21 cellular contexts compared by ENCODE assay signal in the genomic region with DNA sequence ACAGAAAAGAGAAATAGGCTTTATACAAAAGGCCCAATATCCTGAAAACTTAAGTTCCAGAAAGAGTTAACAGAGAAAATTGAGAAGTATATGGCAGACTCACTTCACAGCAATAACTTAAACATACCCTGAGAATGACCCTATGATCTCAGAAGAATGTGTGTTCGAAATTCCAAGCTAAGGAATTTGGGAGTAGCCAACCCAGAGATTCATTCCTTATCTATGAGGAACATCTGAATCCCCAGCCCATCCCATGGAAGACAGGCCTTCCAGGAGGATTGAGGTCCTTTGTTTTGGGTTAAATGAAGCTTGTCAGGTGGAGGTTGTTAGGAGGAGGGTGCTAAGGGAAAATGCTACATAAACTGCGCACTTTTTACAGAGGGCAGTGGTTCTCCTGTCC. TPM values are rescaled to one million over a fixed set of nuclear protein-coding genes. Genes with fewer than 3 reads are reported as not detected.
DNase-seq lines count a peak whose midpoint lies in the region; FAIRE-seq and TF ChIP-seq lines count a peak whose summit lies in the region.
"Had no signal": no experiment of that assay in that cellular context is flagged by ENCODE, and none has a peak within 500 bp of the region (broad histone marks: within the 10 kb centered on the region; RNA-seq: fewer than 3 reads in every experiment).

No MANE protein-coding gene starts in this region.

- H2AK5ac ChIP-seq in mesenchymal stem cell (ENCODE audit: low read length, severe bottlenecking): peak overlapping the region; percentile 64

- no peak overlapping the region for H3K18ac ChIP-seq in mesenchymal stem cell (ENCODE audit: low read depth in 1 of 2, low read length in 2 of 2)

- no peak overlapping the region for H3K4ac ChIP-seq in mesenchymal stem cell (ENCODE audit: low read depth in 1 of 2, low read length in 2 of 2)

- H2AFZ ChIP-seq in mesenchymal stem cell (ENCODE audit: low read depth, low read length): no peak overlapping the region

- H3K23ac ChIP-seq in mesenchymal stem cell (ENCODE audit: low read length in 2 of 2): no peak overlapping the region

- no peaks in the 10 kb centered on the region for H3K79me1 ChIP-seq in mesenchymal stem cell (replicated peaks; ENCODE audit: low read length, poor library complexity, severe bottlenecking)

- H4K8ac ChIP-seq in mesenchymal stem cell (ENCODE audit: low read length): no peak overlapping the region

- H3K27ac ChIP-seq in mesenchymal stem cell (ENCODE audit: low read length, poor library complexity, severe bottlenecking): no peak overlapping the region
- H3K27ac ChIP-seq: psoas muscle, suprapubic skin had no signal

- no peak overlapping the region for H2BK15ac ChIP-seq in mesenchymal stem cell (ENCODE audit: low read depth, poor library complexity, severe bottlenecking)

- no peaks in the 10 kb centered on the region for H3K9me3 Mint-ChIP-seq in HFFc6
- H3K9me3 Mint-ChIP-seq: activated naive CD4-positive, alpha-beta T cell treated with anti-CD3 and anti-CD28 coated beads for 36 hours; natural killer cell; WTC11 had no signal

- H3K4me2 ChIP-seq in mesenchymal stem cell (ENCODE audit: low read length, poor library complexity, severe bottlenecking): no peak overlapping the region

- no peaks in the 10 kb centered on the region for H3K36me3 ChIP-seq in mesenchymal stem cell (ENCODE audit: control insufficient read depth in 1 of 2, insufficient read depth in 2 of 2, low read depth in 1 of 2, low read length in 2 of 2)
- H3K36me3 ChIP-seq: suprapubic skin had no signal

- FAIRE-seq in GM12891 (lab: Jason Lieb, UNC): no peak
- FAIRE-seq: D721Med, H1, K562 had no signal

- no peak for TF ChIP-seq POLR2A in GM12891 (IDR thresholded peaks at IDR 0.05; ENCODE audit: low read depth, low read length)

- peak overlapping the region; percentile 71 for H3K27ac Mint-ChIP-seq in HFFc6
- H3K27ac Mint-ChIP-seq: activated naive CD4-positive, alpha-beta T cell treated with anti-CD3 and anti-CD28 coated beads for 36 hours; brain; natural killer cell; WTC11 had no signal

- no peak overlapping the region for H3K14ac ChIP-seq in mesenchymal stem cell (ENCODE audit: low read length in 2 of 2)

- DNase-seq in AG20443 (ENCODE audit: low spot score) (peak; percentile 33), HFFc6 (no peak), SW 1271 (lab: John Stamatoyannopoulos, UW) (peak; percentile 10 to 64), mesenchymal stem cell (no peak), NCI-H128 (lab: John Stamatoyannopoulos, UW; ENCODE audit: unreplicated experiment) (no peak), NCI-H82 treated with DMSO at 0.1 percent for 48 hours (lab: John Stamatoyannopoulos, UW; ENCODE audit: unreplicated experiment) (no peak), NCI-H1694 treated with DMSO at 0.1 percent for 48 hours (lab: John Stamatoyannopoulos, UW) (no peak), GM12891 (ENCODE audit: insufficient read length, low spot score) (no peak)
- DNase-seq: activated naive CD4-positive, alpha-beta T cell treated with anti-CD3 and anti-CD28 coated beads for 36 hours; left ventricle myocardium superior; natural killer cell; NCI-H1417 treated with DMSO at 0.1 percent for 48 hours; NCI-H446 treated with DMSO at 0.1 percent for 48 hours; OCI-M1; psoas muscle had no signal

- H2BK12ac ChIP-seq in mesenchymal stem cell (ENCODE audit: low read length in 2 of 2): peak overlapping the region in 1 of 2 experiments; percentile 42

- H3K36me3 Mint-ChIP-seq in HFFc6 (ENCODE audit: low read depth): peaks cover under 1% of the 10 kb centered on the region; the same call in 1 of the 2 replicates
- H3K36me3 Mint-ChIP-seq: brain, natural killer cell, WTC11 had no signal

- H3K4me3 ChIP-seq in mesenchymal stem cell (ENCODE audit: insufficient read depth in 1 of 2, low read depth in 1 of 2, low read length in 2 of 2): no peak overlapping the region
- H3K4me3 ChIP-seq: K562, psoas muscle, suprapubic skin had no signal

- H3K27me3 Mint-ChIP-seq in HFFc6 (ENCODE audit: insufficient read depth): no peaks in the 10 kb centered on the region

- H2BK120ac ChIP-seq in mesenchymal stem cell (ENCODE audit: low read depth, low read length): no peak overlapping the region

- H3K4me1 Mint-ChIP-seq in HFFc6 (ENCODE audit: low read depth): peaks cover 52% of the 10 kb centered on the region
- H3K4me1 Mint-ChIP-seq: brain, natural killer cell had no signal

- no peak overlapping the region for H3K9ac ChIP-seq in mesenchymal stem cell (ENCODE audit: low read length)

- 50% methylated on average over 2 of the region's 2 CpGs for WGBS in mesenchymal stem cell

- H2BK5ac ChIP-seq in mesenchymal stem cell (ENCODE audit: low read depth, low read length, poor library complexity, severe bottlenecking): no peak overlapping the region

- H3K27me3 ChIP-seq in mesenchymal stem cell (ENCODE audit: control insufficient read depth in 1 of 2, insufficient read depth in 1 of 2, low read length in 2 of 2): no peaks in the 10 kb centered on the region
- H3K27me3 ChIP-seq: suprapubic skin had no signal

- peaks cover 8% of the 10 kb centered on the region for H3K4me1 ChIP-seq in mesenchymal stem cell (ENCODE audit: control insufficient read depth, insufficient read depth, low read depth, low read length)
- H3K4me1 ChIP-seq: psoas muscle had no signal

- H4K91ac ChIP-seq in mesenchymal stem cell (ENCODE audit: low read length): peak overlapping the region; percentile 3

- H3K9me3 ChIP-seq in mesenchymal stem cell (ENCODE audit: control insufficient read depth, low read length): no peaks in the 10 kb centered on the region
- H3K9me3 ChIP-seq: psoas muscle, suprapubic skin had no signal

- TF ChIP-seq CTCF in HFFc6 (IDR thresholded peaks at IDR 0.05): no peak

- peak overlapping the region; percentile 31 for H3K4me3 Mint-ChIP-seq in HFFc6
- H3K4me3 Mint-ChIP-seq: activated naive CD4-positive, alpha-beta T cell treated with anti-CD3 and anti-CD28 coated beads for 36 hours; brain; natural killer cell; WTC11 had no signal

TF ChIP-seq in GM12891, 5 proteins besides CTCF, POLR2A, EP300 and RAD21:
- TF ChIP-seq SPI1 (IDR thresholded peaks at IDR 0.05; ENCODE audit: low read depth, low read length): no peak
- TF ChIP-seq TAF1 (IDR thresholded peaks at IDR 0.05; ENCODE audit: low read depth, low read length): no peak
- TF ChIP-seq PAX5 (IDR thresholded peaks at IDR 0.05; ENCODE audit: insufficient read depth, low read length, severe bottlenecking): no peak
- no peak for TF ChIP-seq POLR2AphosphoS5 (IDR thresholded peaks at IDR 0.05; ENCODE audit: low read depth, low read length)
- no peak for TF ChIP-seq POU2F2 (IDR thresholded peaks at IDR 0.05; ENCODE audit: low read depth, low read length)

RNA-seq across cellular contexts. Expression of a gene that starts 7.5 kb away (rescaled TPM):
- 10 to 100 TPM; 23.3 to 32.6 (median 30.5) TPM for total RNA-seq in HFFc6 (2021; fragmentation: NEBNext Ultra II Directional; extraction: Animal tissue kit (Norgen Biotek cat#: 25700))
- 22.8 TPM for polyA plus RNA-seq in mesenchymal stem cell (2013, experiment 1 of 2)
- 23.0 TPM for polyA plus RNA-seq in mesenchymal stem cell (2013, experiment 2 of 2)
- 13.0 TPM for polyA plus RNA-seq in GM12891 (2012; ENCODE audit: low read depth, missing spikeins)

Comparison
In these comparisons a context has a peak if more than half of its experiments do, and no peak if none do; other contexts are left out.
1. DNase-seq: peak in AG20443 (single experiment) and SW 1271 (2 of 2); none in HFFc6 (single experiment), mesenchymal stem cell (single experiment), NCI-H128 (single experiment), NCI-H82 treated with DMSO at 0.1 percent for 48 hours (single experiment), NCI-H1694 treated with DMSO at 0.1 percent for 48 hours (single experiment) and GM12891 (single experiment).